In the genomic region with DNA sequence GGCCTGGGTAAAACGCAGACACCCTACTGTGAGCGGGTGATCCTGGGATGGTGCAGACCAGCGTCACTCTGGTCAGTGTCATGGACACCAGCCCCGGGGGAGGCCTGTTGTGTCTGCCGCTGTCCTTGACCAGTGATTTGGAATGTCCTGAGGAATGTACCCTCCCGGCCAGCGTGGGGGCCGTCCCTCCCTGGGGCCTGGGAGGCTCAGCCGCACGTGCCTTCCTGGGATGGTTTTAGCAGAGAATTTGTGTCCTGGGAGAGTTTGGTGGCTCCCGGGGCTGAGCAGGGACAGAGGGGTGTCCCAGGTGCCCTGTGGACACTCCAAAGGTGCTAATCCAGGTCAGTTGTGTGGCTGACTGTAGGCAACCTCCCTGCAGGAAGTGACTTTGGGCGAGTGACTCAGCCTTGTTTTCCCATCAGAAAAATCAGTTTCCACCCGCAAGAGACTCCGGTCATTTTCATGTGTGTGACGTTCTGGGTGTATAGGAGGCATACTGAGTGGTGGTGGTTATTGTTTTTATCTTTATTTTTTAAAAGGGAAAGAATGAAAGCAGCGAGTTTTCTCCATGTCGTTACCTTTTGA, we compare ENCODE assay signal across 1 cellular context.
TF ChIP-seq lines count a peak whose summit lies in the region.

No MANE protein-coding gene starts in this region.

TF ChIP-seq in endothelial cell of umbilical vein, 7 proteins besides CTCF, POLR2A, EP300 and RAD21:
- TF ChIP-seq JUN (IDR thresholded peaks at IDR 0.05; ENCODE audit: borderline replicate concordance, insufficient read depth, insufficient read length, low read depth) (no peak), MYC (IDR thresholded peaks at IDR 0.05; ENCODE audit: low read depth, low read length) (no peak), FOS (IDR thresholded peaks at IDR 0.05; ENCODE audit: borderline replicate concordance, insufficient read depth, low read length) (peak; percentile 46)
- TF ChIP-seq, protein P1, sequence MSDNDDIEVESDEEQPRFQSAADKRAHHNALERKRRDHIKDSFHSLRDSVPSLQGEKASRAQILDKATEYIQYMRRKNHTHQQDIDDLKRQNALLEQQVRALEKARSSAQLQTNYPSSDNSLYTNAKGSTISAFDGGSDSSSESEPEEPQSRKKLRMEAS (IDR thresholded peaks at IDR 0.05; ENCODE audit: insufficient read depth, insufficient read length): no peak
